In the genomic region with DNA sequence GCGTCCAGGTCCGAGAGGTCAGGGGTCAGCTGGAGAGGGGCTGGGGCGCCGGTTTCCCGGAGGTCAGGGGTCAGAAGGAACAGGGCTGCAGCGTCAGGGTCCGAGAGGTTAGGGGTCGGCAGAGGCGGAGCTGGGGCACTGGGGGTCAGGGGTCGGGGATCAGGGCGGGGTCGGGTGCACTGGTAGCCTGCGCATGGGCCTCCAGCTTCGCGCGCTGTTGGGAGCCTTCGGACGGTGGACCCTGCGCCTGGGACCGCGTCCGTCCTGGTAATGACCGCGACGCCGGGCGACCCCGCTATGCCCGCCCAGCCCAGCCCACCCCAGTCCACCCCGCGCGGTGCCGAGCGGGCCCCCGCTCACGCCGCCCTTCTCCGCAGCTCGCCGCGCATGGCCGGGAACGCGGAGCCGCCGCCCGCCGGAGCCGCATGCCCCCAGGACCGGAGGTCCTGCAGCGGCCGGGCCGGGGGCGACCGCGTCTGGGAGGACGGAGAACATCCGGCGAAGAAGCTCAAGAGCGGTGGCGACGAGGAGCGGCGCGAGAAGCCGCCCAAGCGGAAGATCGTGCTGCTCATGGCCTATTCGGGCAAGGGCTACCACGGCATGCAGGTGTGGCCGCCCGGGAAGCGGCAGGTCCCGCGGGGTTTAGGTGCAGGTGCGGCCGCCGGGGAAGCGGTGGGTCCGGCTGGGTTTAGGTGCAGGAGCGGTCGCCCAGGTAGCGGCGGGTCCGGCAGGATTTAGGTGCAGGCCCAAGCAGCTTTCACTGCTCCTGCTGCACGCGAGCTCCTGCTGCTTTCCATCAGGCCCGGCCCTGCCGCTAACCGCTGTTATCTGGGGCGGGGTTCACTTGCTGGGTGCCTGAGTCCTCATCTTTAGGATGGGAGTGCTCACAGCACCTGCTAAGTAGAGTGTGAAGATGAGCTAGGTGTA, we compare ENCODE assay signal across 8 cellular contexts. TPM values are rescaled to one million over a fixed set of nuclear protein-coding genes. Genes with fewer than 3 reads are reported as not detected.
A peak's percentile ranks its signal among the peaks of the same experiment; 100 is the strongest.
DNase-seq lines count a peak whose midpoint lies in the region; TF ChIP-seq lines count a peak whose summit lies in the region.

No MANE protein-coding gene starts in this region.

- H3K23me2 ChIP-seq in H9 (ENCODE audit: insufficient read length, low read depth, low read length, poor library complexity, severe bottlenecking), result peaks cover 13% of the 10 kb centered on the region

- H3K27me3 ChIP-seq in H9 (ENCODE audit: insufficient read depth, low read length), result no peaks in the 10 kb centered on the region

- in situ Hi-C loops in astrocyte of the spinal cord (cut with HindIII; ENCODE audit: low sequenced_read_pairs), result no loop called here

- no peak overlapping the region for H4K5ac ChIP-seq in H9 (ENCODE audit: insufficient read length, low read depth, low read length)

- H4K20me1 ChIP-seq in H9 (ENCODE audit: control insufficient read depth, insufficient read depth, insufficient read length), result no peaks in the 10 kb centered on the region

- DNase-seq in COLO668 (lab: John Stamatoyannopoulos, UW; ENCODE audit: unreplicated experiment), result peak; percentile 41
- DNase-seq in H9, result peak; percentile 53
- DNase-seq in RKO (ENCODE audit: low spot score), result peak; percentile 26
- DNase-seq in astrocyte of the spinal cord (ENCODE audit: low read depth, low spot score), result no peak
- peak; percentile 73 for DNase-seq in islet precursor cell
- peak; percentile 32 for DNase-seq in stimulated activated CD4-positive, alpha-beta T cell treated with anti-CD3 and anti-CD28 coated beads, Interleukin-4, amount 100 ng/mL, for 4 hours
- DNase-seq in NCI-H2081 treated with DMSO at 0.1 percent for 48 hours (lab: John Stamatoyannopoulos, UW), result no peak
- DNase-seq in hypothalamus (lab: John Stamatoyannopoulos, UW), result no peak

- no peak overlapping the region for H4K91ac ChIP-seq in H9 (ENCODE audit: insufficient read length, low read depth, low read length)

- peaks cover 3 to 9% of the 10 kb centered on the region in 2 experiments for H3K4me1 Mint-ChIP-seq in H9

- H3K56ac ChIP-seq in H9 (ENCODE audit: insufficient read length, low read depth, low read length), result no peak overlapping the region

- no peak overlapping the region for H2BK120ac ChIP-seq in H9 (ENCODE audit: low read depth, low read length, poor library complexity, severe bottlenecking)

- H3K4me3 Mint-ChIP-seq in H9, result peak overlapping the region; percentile 93 to 96

- H3K4ac ChIP-seq in H9 (ENCODE audit: low read depth, low read length), result no peak overlapping the region

- no peak overlapping the region for H3K23ac ChIP-seq in H9 (ENCODE audit: insufficient read length, low read depth, low read length)

- no peak overlapping the region for H3T11ph ChIP-seq in H9 (ENCODE audit: low read length)

- TF ChIP-seq CTCF in H9 (conservative IDR thresholded peaks at IDR 0.05), result no peak
- TF ChIP-seq CTCF in astrocyte of the spinal cord (IDR thresholded peaks at IDR 0.05; ENCODE audit: low read depth, low read length), result no peak

- H3K27ac Mint-ChIP-seq in H9, result peak overlapping the region; percentile 74 to 95 (median 95); a peak in 6 of 7 replicates

- no peak overlapping the region for H2BK5ac ChIP-seq in H9 (ENCODE audit: insufficient read length, low read length)

- H2BK20ac ChIP-seq in H9 (ENCODE audit: low read depth, low read length, poor library complexity, severe bottlenecking), result no peak overlapping the region

- H3K4me1 ChIP-seq in H9 (ENCODE audit: insufficient read depth, low read length), result no peaks in the 10 kb centered on the region

- peaks cover 3% of the 10 kb centered on the region for H3K27me3 Mint-ChIP-seq in H9 (ENCODE audit: low read depth)

- peaks cover 4% of the 10 kb centered on the region for H3K79me1 ChIP-seq in H9 (ENCODE audit: insufficient read depth, low read depth, low read length, poor library complexity, severe bottlenecking)

- peak overlapping the region; percentile 56 for H3K18ac ChIP-seq in H9 (ENCODE audit: insufficient read length, low read depth, low read length)

- peak overlapping the region; percentile 74 for H3K9ac ChIP-seq in H9 (ENCODE audit: extremely low read depth, insufficient read length, low read length)

- H2AK5ac ChIP-seq in H9 (ENCODE audit: insufficient read length, low read length), result no peak overlapping the region

- H3K9me3 Mint-ChIP-seq in H9, result peaks cover 4 to 11% of the 10 kb centered on the region in 2 experiments; a peak in 3 of 5 replicates

- no peak overlapping the region for H2AFZ ChIP-seq in H9 (ENCODE audit: low read length)

- H3K9me3 ChIP-seq in H9 (ENCODE audit: control insufficient read depth, low read depth, low read length), result no peaks in the 10 kb centered on the region

- peak overlapping the region; percentile 56 for H3K4me2 ChIP-seq in H9 (ENCODE audit: insufficient read depth, insufficient read length, low read length)

- peaks cover 7% of the 10 kb centered on the region; the same call in 1 of the 2 replicates for H3K79me2 ChIP-seq in H9 (ENCODE audit: insufficient read depth, low read length)

- no peak overlapping the region for H2BK15ac ChIP-seq in H9 (ENCODE audit: low read depth, low read length)

- H3K27ac ChIP-seq in H9 (ENCODE audit: insufficient read length, low read depth, low read length), result no peak overlapping the region

- H2BK12ac ChIP-seq in H9 (ENCODE audit: insufficient read length, low read depth, low read length), result no peak overlapping the region

- peak overlapping the region; percentile 98 for H3K14ac ChIP-seq in H9 (ENCODE audit: insufficient read depth, low read length)

- no CpG with 5 or more reads among the region's 91 CpGs for WGBS in H9 (ENCODE audit: extremely low coverage, insufficient read length, low lambda C conversion rate)

- H4K8ac ChIP-seq in H9 (replicated peaks; ENCODE audit: insufficient read length, low read depth, low read length), result no peak overlapping the region

- peaks cover 31 to 50% (median 41%) of the 10 kb centered on the region in 3 experiments for H3K36me3 Mint-ChIP-seq in H9 (ENCODE audit: insufficient read depth in 1 of 3, low read depth in 3 of 3)

- H3K4me3 ChIP-seq in astrocyte of the spinal cord (ENCODE audit: low read depth, low read length), result peak overlapping the region; percentile 75

RNA-seq across cellular contexts. Expression of a gene that starts 0.7 kb away (rescaled TPM):
- 116 and 117 TPM in 2 replicates for total RNA-seq in H9 (2021)

RNA-seq across cellular contexts. Expression of a gene that starts 19.9 kb away (rescaled TPM):
- total RNA-seq in H9 (2021), result 53.3 and 61.7 TPM in 2 replicates

RNA-seq across cellular contexts. Expression of a gene that starts 35.4 kb away (rescaled TPM):
- total RNA-seq in H9 (2021), result 52.7 and 57.2 TPM in 2 replicates

Comparison
In these comparisons a context has a peak if more than half of its experiments do, and no peak if none do; other contexts are left out.
1. DNase-seq: peak in COLO668 (single experiment), H9 (single experiment), RKO (single experiment), islet precursor cell (single experiment) and stimulated activated CD4-positive, alpha-beta T cell treated with anti-CD3 and anti-CD28 coated beads, Interleukin-4, amount 100 ng/mL, for 4 hours (2 of 2); none in astrocyte of the spinal cord (single experiment), NCI-H2081 treated with DMSO at 0.1 percent for 48 hours (single experiment) and hypothalamus (0 of 51).